Comparison of ENCODE assay signal across 13 cellular contexts in the genomic region with DNA sequence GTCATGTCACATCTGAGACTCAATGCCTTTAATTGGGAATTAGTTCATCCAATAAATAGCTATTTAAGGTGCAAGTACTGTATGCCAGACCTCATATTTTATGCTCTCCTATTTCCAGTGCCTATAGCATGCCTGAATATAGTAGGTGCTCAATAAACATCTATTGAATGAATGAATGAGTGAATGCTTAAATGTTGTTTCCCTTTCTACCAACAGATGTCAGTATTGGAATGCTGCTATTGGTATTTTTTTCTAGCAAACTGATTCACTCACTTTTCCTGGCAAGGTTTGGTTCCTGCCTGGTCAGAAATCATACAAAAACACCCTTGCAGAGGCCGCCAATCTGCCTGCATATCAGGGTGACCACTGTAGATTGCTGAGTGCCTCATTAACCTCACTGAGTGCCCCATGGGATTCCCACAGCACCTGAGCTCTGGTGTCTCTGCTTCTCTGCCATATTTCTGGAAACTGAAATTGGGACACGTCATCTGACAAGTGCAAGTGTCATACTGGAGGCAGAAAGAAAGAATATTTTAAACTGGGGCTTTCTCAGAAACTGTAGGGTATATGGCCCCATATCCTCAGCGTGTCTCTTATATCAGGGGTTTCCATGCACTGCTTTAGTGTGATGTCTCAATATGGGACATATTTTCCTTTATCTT.
DNase-seq lines count a peak whose midpoint lies in the region; ATAC-seq and TF ChIP-seq lines count a peak whose summit lies in the region.
"Had no signal": no experiment of that assay in that cellular context is flagged by ENCODE, and none has a peak within 500 bp of the region (broad histone marks: within the 10 kb centered on the region; RNA-seq: fewer than 3 reads in every experiment).

No MANE protein-coding gene starts in this region.

- DNase-seq in GM12865 (ENCODE audit: low read depth) (peak; percentile 70), fibroblast of pulmonary artery (ENCODE audit: low read depth) (peak; percentile 2), NCI-H2171 treated with DMSO at 0.1 percent for 48 hours (lab: John Stamatoyannopoulos, UW) (no peak), germinal center (ENCODE audit: low spot score) (no peak), HT-29 (ENCODE audit: low spot score) (no peak)
- DNase-seq: CD8-positive, alpha-beta T cell; hypothalamus; naive B cell; thyroid gland had no signal

- ATAC-seq in GM21515 (IDR thresholded peaks at IDR 0.05; ENCODE audit: unreplicated experiment) (peak; percentile 84), HG03442 (IDR thresholded peaks at IDR 0.05; ENCODE audit: unreplicated experiment) (peak; percentile 85), HG03196 (IDR thresholded peaks at IDR 0.05; ENCODE audit: unreplicated experiment) (no peak)
- ATAC-seq: activated T-helper 17 cell treated with anti-CD3 and anti-CD28 coated beads, Interleukin-2, amount 50 U/mL, for 72 hours; CD8-positive, alpha-beta T cell had no signal

- H3K4me3 ChIP-seq in GM12865 (ENCODE audit: low read depth, low read length) (no peak overlapping the region), fibroblast of pulmonary artery (replicated peaks; ENCODE audit: low read depth, low read length) (no peak overlapping the region)
- H3K4me3 ChIP-seq: thyroid gland had no signal

- TF ChIP-seq CTCF in GM12865 (IDR thresholded peaks at IDR 0.05; ENCODE audit: insufficient read depth, low read depth, low read length, missing control alignments): peak; percentile 7
- peak; percentile 26 for TF ChIP-seq CTCF in fibroblast of pulmonary artery (IDR thresholded peaks at IDR 0.05; ENCODE audit: low read length, missing control alignments)

Comparison
In these comparisons a context has a peak if more than half of its experiments do, and no peak if none do; other contexts are left out.
1. DNase-seq: peak in GM12865 (single experiment) and fibroblast of pulmonary artery (single experiment); none in NCI-H2171 treated with DMSO at 0.1 percent for 48 hours (single experiment), germinal center (single experiment) and HT-29 (single experiment).